16 cellular contexts compared by ENCODE assay signal in genomic region chr16:64437706-64438329, GRCh38.
DNase-seq lines count a peak whose midpoint lies in the region; ATAC-seq and TF ChIP-seq lines count a peak whose summit lies in the region.
"Had no signal": no experiment of that assay in that cellular context is flagged by ENCODE, and none has a peak within 500 bp of the region (broad histone marks: within the 10 kb centered on the region; RNA-seq: fewer than 3 reads in every experiment).

No MANE protein-coding gene starts in this region.

- H3K9me3 ChIP-seq in heart right ventricle (peaks cover 0 to 20% (median 4%) of the 10 kb centered on the region in 11 donors), left ventricle myocardium inferior (replicated peaks) (peaks cover 12% of the 10 kb centered on the region), smooth muscle cell (replicated peaks; ENCODE audit: low read depth) (no peaks in the 10 kb centered on the region)
- no peaks in the 10 kb centered on the region for H3K9me3 ChIP-seq in CD4-positive, alpha-beta T cell (ENCODE audit: control insufficient read depth, low read length)

- peaks cover 0 to 8% (median 0%) of the 10 kb centered on the region in 9 donors for H3K4me1 ChIP-seq in heart right ventricle
- H3K4me1 ChIP-seq in left ventricle myocardium inferior, result peaks cover 6% of the 10 kb centered on the region
- H3K4me1 ChIP-seq in foreskin keratinocyte, result peaks cover 5% of the 10 kb centered on the region
- H3K4me1 ChIP-seq in smooth muscle cell (ENCODE audit: low read depth), result no peaks in the 10 kb centered on the region
- H3K4me1 ChIP-seq: breast epithelium, Caco-2 had no signal

- no peaks in the 10 kb centered on the region for H4K20me1 ChIP-seq in smooth muscle cell (ENCODE audit: low read depth)

- intact Hi-C loops in heart right ventricle (cut with DNase I) (no loop called here), left ventricle myocardium inferior (cut with micrococcal nuclease) (no loop called here)
- intact Hi-C loops in CD4-positive, alpha-beta T cell (cut with DNase I, micrococcal nuclease), result no loop called here

- no peaks in the 10 kb centered on the region for H3K27me3 ChIP-seq in heart right ventricle
- H3K27me3 ChIP-seq in left ventricle myocardium inferior (ENCODE audit: low read depth), result no peaks in the 10 kb centered on the region
- H3K27me3 ChIP-seq in foreskin keratinocyte, result no peaks in the 10 kb centered on the region
- H3K27me3 ChIP-seq in smooth muscle cell (ENCODE audit: low read depth), result no peaks in the 10 kb centered on the region
- H3K27me3 ChIP-seq in CD4-positive, alpha-beta T cell (ENCODE audit: control insufficient read depth, insufficient read depth, low read length), result no peaks in the 10 kb centered on the region
- H3K27me3 ChIP-seq: breast epithelium had no signal

- H3K4me3 ChIP-seq in heart right ventricle (no peak overlapping the region), left ventricle myocardium inferior (no peak overlapping the region), smooth muscle cell (no peak overlapping the region)
- H3K4me3 ChIP-seq: breast epithelium had no signal

- no peak for TF ChIP-seq CTCF in heart right ventricle (IDR thresholded peaks at IDR 0.05)
- no peak for TF ChIP-seq CTCF in left ventricle myocardium inferior (IDR thresholded peaks at IDR 0.05; ENCODE audit: borderline replicate concordance)
- no peak for TF ChIP-seq CTCF in foreskin keratinocyte (conservative IDR thresholded peaks at IDR 0.05)
- no peak for TF ChIP-seq CTCF in smooth muscle cell (IDR thresholded peaks at IDR 0.05; ENCODE audit: borderline replicate concordance, insufficient read depth, poor library complexity, severe bottlenecking)
- no peak for TF ChIP-seq CTCF in CD4-positive, alpha-beta T cell (IDR thresholded peaks at IDR 0.05)

- H2AFZ ChIP-seq in smooth muscle cell (ENCODE audit: low read depth), result peak overlapping the region; percentile 73

- H3K9ac ChIP-seq in smooth muscle cell (ENCODE audit: low read depth), result peak overlapping the region; percentile 38

- H3K27me3 Mint-ChIP-seq in CD4-positive, alpha-beta T cell, result no peaks in the 10 kb centered on the region
- H3K27me3 Mint-ChIP-seq: natural killer cell treated with Interleukin-12 subunit alpha and Interleukin-12 subunit beta and Interleukin-15 and Interleukin-18, amount 100 ng/mL, for 72 hours had no signal

- DNase-seq in heart right ventricle (peak in 1 of 2 donors; percentile 23), left ventricle myocardium inferior (no peak), SHP77 (lab: John Stamatoyannopoulos, UW) (peak; percentile 54 to 55), foreskin keratinocyte (peak in 1 of 2 donors; percentile 36), smooth muscle cell (lab: John Stamatoyannopoulos, UW; ENCODE audit: unreplicated experiment) (no peak), hypothalamus (lab: John Stamatoyannopoulos, UW) (no peak), NCI-H2196 treated with DMSO at 0.1 percent for 48 hours (lab: John Stamatoyannopoulos, UW; ENCODE audit: unreplicated experiment) (no peak)
- no peak for DNase-seq in CD4-positive, alpha-beta T cell
- DNase-seq: activated CD4-positive, alpha-beta T cell treated with anti-CD3 and anti-CD28 coated beads, Interleukin-2, amount 50 U/mL, for 1 hour; activated naive CD4-positive, alpha-beta T cell treated with anti-CD3 and anti-CD28 coated beads, Interleukin-2, amount 50 U/mL, for 16 hours; Caco-2; Kasumi-1; NCI-H1930; NK-92 treated with Interleukin-12 subunit alpha and Interleukin-12 subunit beta, amount 100 ng/mL, for 24 hours had no signal

- POLR2A ChIA-PET in CD4-positive, alpha-beta T cell (lab: Charles Lee), result no interaction called here

- no peak overlapping the region for H3K4me3 Mint-ChIP-seq in CD4-positive, alpha-beta T cell
- H3K4me3 Mint-ChIP-seq: natural killer cell treated with Interleukin-12 subunit alpha and Interleukin-12 subunit beta and Interleukin-15 and Interleukin-18, amount 100 ng/mL, for 72 hours had no signal

- no peaks in the 10 kb centered on the region for H3K79me2 ChIP-seq in smooth muscle cell (ENCODE audit: low read depth)

- H3K36me3 ChIP-seq in heart right ventricle, result no peaks in the 10 kb centered on the region
- no peaks in the 10 kb centered on the region for H3K36me3 ChIP-seq in left ventricle myocardium inferior
- H3K36me3 ChIP-seq in smooth muscle cell (ENCODE audit: low read depth), result no peaks in the 10 kb centered on the region
- H3K36me3 ChIP-seq: breast epithelium had no signal

- H3K27ac Mint-ChIP-seq in CD4-positive, alpha-beta T cell, result no peak overlapping the region
- H3K27ac Mint-ChIP-seq: natural killer cell treated with Interleukin-12 subunit alpha and Interleukin-12 subunit beta and Interleukin-15 and Interleukin-18, amount 100 ng/mL, for 72 hours had no signal

- ATAC-seq in heart right ventricle (peak in 7 of 8 donors; percentile 58 to 86 (median 75)), foreskin keratinocyte (peak; percentile 33)
- no peak for ATAC-seq in CD4-positive, alpha-beta T cell (ENCODE audit: poor library complexity)
- ATAC-seq: natural killer cell treated with Interleukin-12 subunit alpha and Interleukin-12 subunit beta and Interleukin-15 and Interleukin-18, amount 100 ng/mL, for 72 hours had no signal

- CTCF ChIA-PET in CD4-positive, alpha-beta T cell (lab: Charles Lee), result no interaction called here

- no peaks in the 10 kb centered on the region for H3K36me3 Mint-ChIP-seq in CD4-positive, alpha-beta T cell (ENCODE audit: low read depth)

- H3F3A ChIP-seq in smooth muscle cell (ENCODE audit: low read depth), result peaks cover 12% of the 10 kb centered on the region

- WGBS in heart right ventricle, 2 donors, result 36 to 44% methylated on average over 9 of the region's 9 CpGs
- 15% methylated on average over 9 of the region's 9 CpGs for WGBS in smooth muscle cell (ENCODE audit: low lambda C conversion rate)

- no peaks in the 10 kb centered on the region for H3K4me1 Mint-ChIP-seq in CD4-positive, alpha-beta T cell (ENCODE audit: low read depth)

- peaks cover 14% of the 10 kb centered on the region for H3K9me3 Mint-ChIP-seq in CD4-positive, alpha-beta T cell

- H3K4me2 ChIP-seq in smooth muscle cell, result peak overlapping the region; percentile 42

- H3K27ac ChIP-seq in heart right ventricle (peak overlapping the region in 2 of 10 donors; percentile 17 to 23), left ventricle myocardium inferior (replicated peaks) (no peak overlapping the region), foreskin keratinocyte (no peak overlapping the region), smooth muscle cell (ENCODE audit: low read depth) (peak overlapping the region; percentile 98)
- H3K27ac ChIP-seq in CD4-positive, alpha-beta T cell (ENCODE audit: low read depth, low read length), result no peak overlapping the region
- H3K27ac ChIP-seq: breast epithelium had no signal

Comparison
In these comparisons a context has a peak if more than half of its experiments do, and no peak if none do; other contexts are left out.
1. DNase-seq: peak in SHP77 (2 of 2); none in left ventricle myocardium inferior (single experiment), smooth muscle cell (single experiment), hypothalamus (0 of 51), CD4-positive, alpha-beta T cell (0 of 10) and NCI-H2196 treated with DMSO at 0.1 percent for 48 hours (single experiment).